ENCODE assay signal across 28 cellular contexts in the genomic region with DNA sequence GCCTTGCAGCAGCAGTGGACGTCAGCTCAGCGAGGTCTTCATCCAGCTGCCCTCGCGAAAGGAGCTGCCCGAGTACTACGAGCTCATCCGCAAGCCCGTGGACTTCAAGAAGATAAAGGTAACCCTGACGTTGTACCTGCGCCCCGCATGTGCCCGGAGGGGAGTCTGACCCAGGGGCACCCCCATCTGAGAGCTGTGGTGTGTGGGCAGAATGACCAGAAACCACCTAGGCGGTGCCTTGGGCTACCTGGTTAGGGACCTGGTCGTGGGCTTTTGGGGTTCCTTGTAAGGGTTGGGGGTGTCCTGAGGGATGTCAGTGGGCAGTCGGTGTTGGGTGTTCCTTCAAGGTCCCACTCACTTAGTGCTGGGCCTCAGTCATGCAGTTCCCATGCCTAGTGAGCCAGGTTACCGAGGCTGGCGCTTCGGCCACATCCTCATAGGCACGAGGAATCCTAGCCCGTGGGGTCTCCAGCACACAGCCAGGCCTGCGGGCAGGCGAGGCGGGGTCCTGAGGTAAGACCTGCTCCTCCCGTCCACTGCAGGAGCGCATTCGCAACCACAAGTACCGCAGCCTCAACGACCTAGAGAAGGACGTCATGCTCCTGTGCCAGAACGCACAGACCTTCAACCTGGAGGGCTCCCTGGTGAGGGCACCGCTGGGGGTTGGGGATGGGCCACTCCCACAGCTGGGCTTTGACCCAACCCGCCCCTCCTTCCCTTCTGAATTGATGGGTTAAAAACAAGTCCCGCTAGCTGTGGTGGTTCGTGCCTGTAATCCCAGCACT.
"Had no signal": no experiment of that assay in that cellular context is flagged by ENCODE, and none has a peak within 500 bp of the region (broad histone marks: within the 10 kb centered on the region; RNA-seq: fewer than 3 reads in every experiment).

No MANE protein-coding gene starts in this region.

- H3K9me3 ChIP-seq: ascending aorta, body of pancreas, SJSA1 had no signal

- H3K4me3 Mint-ChIP-seq: activated B cell treated with CpG ODN at 0.5 μM for 24 hours; activated CD4-positive, alpha-beta T cell treated with anti-CD3 and anti-CD28 coated beads, Interleukin-2, amount 10 ng/mL, durations not matched to agents 24 days and 14 days; activated CD8-positive, alpha-beta memory T cell treated with anti-CD3 and anti-CD28 coated beads, Interleukin-2, amount 10 ng/mL, durations not matched to agents 7 days and 5 days; activated naive CD8-positive, alpha-beta T cell treated with anti-CD3 and anti-CD28 coated beads, Interleukin-2, amount 50 U/mL, for 24 hours; activated T-cell treated with anti-CD3 and anti-CD28 coated beads, Interleukin-2, amount 50 U/mL, for 24 hours; activated T-helper 1 cell treated with anti-CD3 and anti-CD28 coated beads, Interleukin-12 subunit alpha, Interleukin-12 subunit beta, Interleukin-2, Interleukin-4 antibody, amounts not matched to agents 30 ng/mL and 10 ng/mL and 1 ng/mL, durations not matched to agents 14 hours and 24 hours and 36 hours; central memory CD8-positive, alpha-beta T cell; T-helper 1 cell treated with Interleukin-12 subunit alpha and Interleukin-12 subunit beta and Interleukin-4 antibody, amounts not matched to agents 30 μg/mL and 1 μg/mL, for 36 hours had no signal

- H3K27ac ChIP-seq: ascending aorta, body of pancreas, SJSA1 had no signal

- ATAC-seq: activated CD8-positive, alpha-beta memory T cell treated with anti-CD3 and anti-CD28 coated beads, Interleukin-2, amount 10 ng/mL, durations not matched to agents 7 days and 5 days; activated naive CD4-positive, alpha-beta T cell treated with anti-CD3 and anti-CD28 coated beads, Interleukin-2, amount 50 U/mL, for 72 hours; activated naive CD8-positive, alpha-beta T cell treated with anti-CD3 and anti-CD28 coated beads, Interleukin-2, amount 50 U/mL, for 24 hours; body of pancreas had no signal

- H3K4me3 ChIP-seq: ascending aorta, body of pancreas, SJSA1 had no signal

- H3K9me3 Mint-ChIP-seq: activated B cell treated with CpG ODN at 0.5 μM for 24 hours; activated CD4-positive, alpha-beta T cell treated with anti-CD3 and anti-CD28 coated beads, Interleukin-2, amount 10 ng/mL, durations not matched to agents 24 days and 14 days; activated naive CD4-positive, alpha-beta T cell treated with anti-CD3 and anti-CD28 coated beads, Interleukin-2, amount 50 U/mL, for 72 hours; activated naive CD8-positive, alpha-beta T cell treated with anti-CD3 and anti-CD28 coated beads, Interleukin-2, amount 50 U/mL, for 24 hours; activated T-cell treated with anti-CD3 and anti-CD28 coated beads, Interleukin-2, amount 50 U/mL, for 24 hours; activated T-helper 1 cell treated with anti-CD3 and anti-CD28 coated beads, Interleukin-12 subunit alpha, Interleukin-12 subunit beta, Interleukin-2, Interleukin-4 antibody, amounts not matched to agents 30 ng/mL and 10 ng/mL and 1 ng/mL, durations not matched to agents 14 hours and 24 hours and 36 hours; central memory CD8-positive, alpha-beta T cell; T-helper 1 cell treated with Interleukin-12 subunit alpha and Interleukin-12 subunit beta and Interleukin-4 antibody, amounts not matched to agents 30 μg/mL and 1 μg/mL, for 36 hours had no signal

- H3K27me3 ChIP-seq: ascending aorta, body of pancreas, SJSA1 had no signal

- H3K27ac Mint-ChIP-seq: activated B cell treated with CpG ODN at 0.5 μM for 24 hours; activated CD4-positive, alpha-beta T cell treated with anti-CD3 and anti-CD28 coated beads, Interleukin-2, amount 10 ng/mL, durations not matched to agents 24 days and 14 days; activated CD8-positive, alpha-beta memory T cell treated with anti-CD3 and anti-CD28 coated beads, Interleukin-2, amount 10 ng/mL, durations not matched to agents 7 days and 5 days; activated naive CD8-positive, alpha-beta T cell treated with anti-CD3 and anti-CD28 coated beads, Interleukin-2, amount 50 U/mL, for 24 hours; activated T-cell treated with anti-CD3 and anti-CD28 coated beads, Interleukin-2, amount 50 U/mL, for 24 hours; activated T-helper 1 cell treated with anti-CD3 and anti-CD28 coated beads, Interleukin-12 subunit alpha, Interleukin-12 subunit beta, Interleukin-2, Interleukin-4 antibody, amounts not matched to agents 30 ng/mL and 10 ng/mL and 1 ng/mL, durations not matched to agents 14 hours and 24 hours and 36 hours; T-helper 1 cell treated with Interleukin-12 subunit alpha and Interleukin-12 subunit beta and Interleukin-4 antibody, amounts not matched to agents 30 μg/mL and 1 μg/mL, for 36 hours had no signal

- DNase-seq: activated B cell treated with CpG ODN at 0.5 μM for 24 hours; activated CD4-positive, alpha-beta T cell treated with anti-CD3 and anti-CD28 coated beads for 1 hour; activated CD4-positive, alpha-beta T cell treated with anti-CD3 and anti-CD28 coated beads, Interleukin-2, amount 10 ng/mL, durations not matched to agents 24 days and 14 days; activated CD4-positive, alpha-beta T cell treated with anti-CD3 and anti-CD28 coated beads, Interleukin-2, amount 50 U/mL, for 48 hours; activated CD8-positive, alpha-beta memory T cell treated with anti-CD3 and anti-CD28 coated beads, Interleukin-2, amount 10 ng/mL, durations not matched to agents 7 days and 5 days; activated effector memory CD4-positive, alpha-beta T cell treated with Interleukin-2 at 50 U/mL for 16 hours; activated naive CD4-positive, alpha-beta T cell; activated naive CD8-positive, alpha-beta T cell treated with anti-CD3 and anti-CD28 coated beads, Interleukin-2, amount 50 U/mL, for 24 hours; activated T-cell treated with anti-CD3 and anti-CD28 coated beads, Interleukin-2, amount 50 U/mL, for 24 hours; amniotic stem cell; body of pancreas; Karpas-422; MM.1S; NCI-H146; NCI-H187 treated with DMSO at 0.1 percent for 48 hours; NCI-H2171 treated with DMSO at 0.1 percent for 48 hours; NCI-H226; NCI-H510A; NCI-H526 treated with DMSO at 0.1 percent for 48 hours; NCI-H82; Right ventricle myocardium superior had no signal

- FAIRE-seq: bronchial epithelial cell had no signal

- H3K4me1 ChIP-seq: ascending aorta, body of pancreas, SJSA1 had no signal

- H3K27me3 Mint-ChIP-seq: activated CD4-positive, alpha-beta T cell treated with anti-CD3 and anti-CD28 coated beads, Interleukin-2, amount 10 ng/mL, durations not matched to agents 24 days and 14 days; activated CD8-positive, alpha-beta memory T cell treated with anti-CD3 and anti-CD28 coated beads, Interleukin-2, amount 10 ng/mL, durations not matched to agents 7 days and 5 days; activated naive CD8-positive, alpha-beta T cell treated with anti-CD3 and anti-CD28 coated beads, Interleukin-2, amount 50 U/mL, for 24 hours; activated T-cell treated with anti-CD3 and anti-CD28 coated beads, Interleukin-2, amount 50 U/mL, for 24 hours; central memory CD8-positive, alpha-beta T cell had no signal

- H3K4me1 Mint-ChIP-seq: activated CD4-positive, alpha-beta T cell treated with anti-CD3 and anti-CD28 coated beads, Interleukin-2, amount 10 ng/mL, durations not matched to agents 24 days and 14 days; activated CD8-positive, alpha-beta memory T cell treated with anti-CD3 and anti-CD28 coated beads, Interleukin-2, amount 10 ng/mL, durations not matched to agents 7 days and 5 days; activated naive CD8-positive, alpha-beta T cell treated with anti-CD3 and anti-CD28 coated beads, Interleukin-2, amount 50 U/mL, for 24 hours; central memory CD8-positive, alpha-beta T cell had no signal
